In genomic region chr15:84600687-84601554, GRCh38 we compare ENCODE assay signal across 8 cellular contexts. TPM values are rescaled to one million over a fixed set of nuclear protein-coding genes. Genes with fewer than 3 reads are reported as not detected.
A peak's percentile ranks its signal among the peaks of the same experiment; 100 is the strongest.
DNase-seq lines count a peak whose midpoint lies in the region; ATAC-seq and TF ChIP-seq lines count a peak whose summit lies in the region.

Gene ZSCAN2 (plus strand): TSS chr15:84601009. CDS start chr15:84603928, 2,919 bp downstream.

- TSS peak; percentile 48 for BruUV-seq in Caco-2 (replicated peaks; lab: Mats Ljungman, UMichigan)

- CTCF ChIA-PET in Caco-2 (lab: Charles Lee) = interaction anchor here (0.6 to 3.0 kb wide), 11 partner anchors 13 to 220 kb away, joined by 3 to 18 read pairs (median 6); partner anchors contain the start of genes NMB and WDR73

- H3K27ac Mint-ChIP-seq in Caco-2 (ENCODE audit: unreplicated experiment) = peak within 1 kb of the TSS; percentile 86
- H3K27ac Mint-ChIP-seq in endodermal cell = peak within 1 kb of the TSS; percentile 91

- DNase-seq in Caco-2 (peak; percentile 95 to 97), HUDEP-2 (lab: John Stamatoyannopoulos, UW; ENCODE audit: unreplicated experiment in 76 of 76) (peak in 75 of 76 experiments; percentile 25 to 94 (median 87)), NOMO-1 treated with dmso at 0.1 percent for 144 hours (lab: John Stamatoyannopoulos, UW; ENCODE audit: unreplicated experiment) (peak; percentile 96), endodermal cell (peak; percentile 99), mesenteric fat pad (ENCODE audit: low spot score) (peak; percentile 99)
- peak; percentile 74 for DNase-seq in activated CD8-positive, alpha-beta memory T cell treated with anti-CD3 and anti-CD28 coated beads, Interleukin-2, amount 50 U/mL, for 1 hour (ENCODE audit: extremely low read depth)
- peak; percentile 85 for DNase-seq in stimulated activated CD8-positive, alpha-beta memory T cell treated with anti-CD3 and anti-CD28 coated beads, Interleukin-15, amount 100 ng/mL, for 1 hour (ENCODE audit: low read depth)

- H3K9me3 Mint-ChIP-seq in Caco-2 (ENCODE audit: unreplicated experiment) (no peaks in the 10 kb centered on the region), endodermal cell (peaks cover 1% of the 10 kb centered on the region)

- TF ChIP-seq CTCF in Caco-2 (IDR thresholded peaks at IDR 0.05; ENCODE audit: insufficient read depth in 1 of 2, low read depth in 1 of 2, low read length in 1 of 2, severe bottlenecking in 1 of 2, unreplicated experiment in 1 of 2) (no peak), endodermal cell (conservative IDR thresholded peaks at IDR 0.05) (no peak)

- H3K36me3 ChIP-seq in Caco-2 (ENCODE audit: control insufficient read depth, insufficient read depth, low read length) (peaks cover 2% of the 10 kb centered on the region), endodermal cell (ENCODE audit: control insufficient read depth, insufficient read depth, low read length) (peaks cover 21% of the 10 kb centered on the region)

- H3K9me3 ChIP-seq in Caco-2 (no peaks in the 10 kb centered on the region), endodermal cell (ENCODE audit: control insufficient read depth, low read length) (no peaks in the 10 kb centered on the region)

- POLR2A ChIA-PET in Caco-2 (lab: Charles Lee) = interaction anchor here (0.6 to 1.6 kb wide), 2 partner anchors 30 to 31 kb away, joined by 3 to 5 read pairs; no protein-coding TSS in a partner anchor

- H3K4me1 ChIP-seq in Caco-2 (peaks cover 10% of the 10 kb centered on the region), endodermal cell (ENCODE audit: control insufficient read depth, insufficient read depth, low read length) (no peaks in the 10 kb centered on the region)

- H3K27ac ChIP-seq in endodermal cell (ENCODE audit: low read depth, low read length) = peak within 1 kb of the TSS; percentile 93

- H3K9ac ChIP-seq in endodermal cell (ENCODE audit: extremely low read depth, low read length, poor library complexity, severe bottlenecking) = peak within 1 kb of the TSS; percentile 94

- intact Hi-C loops in Caco-2 (cut with micrococcal nuclease; ENCODE audit: unreplicated experiment) = loop anchor here (1.0 to 10.0 kb wide), 3 partner anchors 30 to 114 kb away; partner anchors contain the start of genes SEC11A and WDR73

- H3K27me3 ChIP-seq in Caco-2 (replicated peaks; ENCODE audit: control insufficient read depth, insufficient read depth, low read length) = no peaks in the 10 kb centered on the region
- H3K27me3 ChIP-seq in endodermal cell (ENCODE audit: control insufficient read depth, insufficient read depth, low read length, poor library complexity, severe bottlenecking) = no peaks in the 10 kb centered on the region

- ATAC-seq in GM21390 (IDR thresholded peaks at IDR 0.05; ENCODE audit: unreplicated experiment) = peak; percentile 95

- H3K4me1 Mint-ChIP-seq in Caco-2 (ENCODE audit: low read depth, unreplicated experiment) = peaks cover 17% of the 10 kb centered on the region
- peaks cover 19% of the 10 kb centered on the region for H3K4me1 Mint-ChIP-seq in endodermal cell

- WGBS in endodermal cell (ENCODE audit: insufficient coverage in 1 of 2, insufficient read length in 1 of 2), 2 experiments = 0 to 1% methylated on average over 18 to 68 of the region's 68 CpGs

- H3K4me3 Mint-ChIP-seq in Caco-2 (ENCODE audit: unreplicated experiment) (peak within 1 kb of the TSS; percentile 96), endodermal cell (peak within 1 kb of the TSS; percentile 81)

- H3K27me3 Mint-ChIP-seq in Caco-2 (ENCODE audit: insufficient read depth, unreplicated experiment) (peaks cover 3% of the 10 kb centered on the region), endodermal cell (ENCODE audit: insufficient read depth) (peaks cover 13% of the 10 kb centered on the region)

- H3K4me3 ChIP-seq in Caco-2 (ENCODE audit: low read depth, low read length) (peak within 1 kb of the TSS; percentile 67), endodermal cell (ENCODE audit: low read length) (peak within 1 kb of the TSS; percentile 98)

- H3K36me3 Mint-ChIP-seq in Caco-2 (ENCODE audit: insufficient read depth, unreplicated experiment) (peaks cover 24% of the 10 kb centered on the region), endodermal cell (ENCODE audit: low read depth) (peaks cover 23% of the 10 kb centered on the region)

RNA-seq across cellular contexts. Expression of gene ZSCAN2, which starts in this region (rescaled TPM):
- total RNA-seq in Caco-2 (2022) = 12.7 and 12.9 TPM in 2 replicates
- 10 to 100 TPM; 23.6 to 31.3 TPM for total RNA-seq in endodermal cell
- polyA plus RNA-seq in endodermal cell (2013, experiment 1 of 2) = 18.8 TPM
- polyA plus RNA-seq in endodermal cell (2013, experiment 2 of 2) = 18.4 TPM
- total RNA-seq in mesenteric fat pad = 7.9 TPM

Comparison
In these comparisons a context has a peak if more than half of its experiments do, and no peak if none do; other contexts are left out.
1. Peak in every context shown above with its lines: DNase-seq, ATAC-seq, H3K4me3 ChIP-seq and H3K27ac ChIP-seq.